ENCODE assay signal across 8 cellular contexts in the genomic region with DNA sequence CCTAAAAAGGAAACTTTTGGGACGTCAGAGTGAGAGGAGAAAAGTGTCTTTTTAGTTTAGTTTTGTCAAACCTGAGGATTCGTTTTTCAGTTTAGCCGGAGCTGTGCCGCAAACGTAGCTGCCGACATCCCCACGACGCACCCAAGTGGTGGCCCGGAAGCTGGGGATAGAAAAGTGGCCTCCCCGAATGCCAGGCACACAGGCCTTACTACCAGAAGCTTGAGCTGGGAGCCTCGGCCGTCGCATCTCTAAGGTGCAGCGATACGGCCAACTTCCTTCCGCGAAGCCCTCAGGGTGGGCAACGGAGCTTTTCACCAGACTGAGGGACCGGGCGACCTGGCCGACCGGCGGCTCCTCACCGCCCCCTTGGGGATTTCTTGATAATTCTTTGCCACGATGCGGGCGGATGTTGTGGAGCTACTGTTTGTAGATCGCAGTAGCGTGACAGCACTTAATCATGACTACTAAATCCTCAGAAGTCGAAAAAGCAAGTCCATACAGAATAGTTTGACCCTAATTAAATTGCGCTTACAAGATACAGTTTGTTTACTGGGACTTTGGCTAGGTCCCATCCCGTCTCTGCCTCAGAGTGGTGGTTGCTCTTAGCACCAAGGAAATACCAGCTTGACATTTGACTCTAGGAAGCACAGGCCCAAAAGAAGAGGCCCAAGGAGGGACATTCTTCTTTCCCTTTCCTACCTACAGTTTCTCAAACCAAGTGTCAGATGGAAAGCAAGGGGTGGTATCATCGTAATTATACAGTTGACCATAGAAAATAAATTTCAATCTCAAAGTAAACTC. TPM values are rescaled to one million over a fixed set of nuclear protein-coding genes. Genes with fewer than 3 reads are reported as not detected.
DNase-seq lines count a peak whose midpoint lies in the region; ATAC-seq and TF ChIP-seq lines count a peak whose summit lies in the region.

No MANE protein-coding gene starts in this region.

- H3K27ac Mint-ChIP-seq in nephron progenitor cell, result peak overlapping the region; percentile 100

- peak; percentile 72 for ATAC-seq in RWPE2 (ENCODE audit: low read depth)
- ATAC-seq in stimulated activated naive CD8-positive, alpha-beta T cell treated with anti-CD3 and anti-CD28 coated beads, Interleukin-15, Interleukin-2, amounts not matched to agents 100 U/mL and 50 U/mL, for 24 hours, result peak; percentile 65

- in situ Hi-C loops in G401 (cut with HindIII; ENCODE audit: low sequenced_read_pairs), result no loop called here

- H3K4me3 Mint-ChIP-seq in nephron progenitor cell, result peak overlapping the region; percentile 96

- H3K4me1 Mint-ChIP-seq in nephron progenitor cell, result peaks cover 28% of the 10 kb centered on the region

- peak overlapping the region; percentile 61 for H3K27ac ChIP-seq in RWPE2 (ENCODE audit: poor library complexity, severe bottlenecking)

- peaks cover 10% of the 10 kb centered on the region for H3K4me1 ChIP-seq in RWPE2 (ENCODE audit: insufficient read depth, poor library complexity, severe bottlenecking)

- H3K9me3 ChIP-seq in RWPE2 (ENCODE audit: severe bottlenecking), result no peaks in the 10 kb centered on the region

- H3K36me3 ChIP-seq in RWPE2 (ENCODE audit: low read depth), result peaks cover 31% of the 10 kb centered on the region

- DNase-seq in G401 (ENCODE audit: low spot score) (peak; percentile 84), HCEC 1CT (peak; percentile 79), M059J (ENCODE audit: low read depth) (peak; percentile 89), RWPE2 (ENCODE audit: low spot score) (peak; percentile 83), fibroblast of villous mesenchyme (ENCODE audit: low read depth) (peak; percentile 87), nephron progenitor cell (peak; percentile 83)
- peak; percentile 94 for DNase-seq in activated effector memory CD4-positive, alpha-beta T cell treated with anti-CD3 and anti-CD28 coated beads, Interleukin-2, amount 50 U/mL, for 16 hours
- DNase-seq in stimulated activated naive CD8-positive, alpha-beta T cell treated with anti-CD3 and anti-CD28 coated beads, Interleukin-15, Interleukin-2, amounts not matched to agents 100 U/mL and 50 U/mL, for 24 hours, result peak; percentile 86

- H3K9me3 Mint-ChIP-seq in nephron progenitor cell, result no peaks in the 10 kb centered on the region

- H3K4me3 ChIP-seq in RWPE2 (ENCODE audit: severe bottlenecking), result peak overlapping the region; percentile 90
- peak overlapping the region; percentile 85 for H3K4me3 ChIP-seq in fibroblast of villous mesenchyme (ENCODE audit: low read depth, low read length)

- H3K27me3 ChIP-seq in RWPE2 (ENCODE audit: insufficient read depth, poor library complexity, severe bottlenecking), result no peaks in the 10 kb centered on the region

- peaks cover 3% of the 10 kb centered on the region for H3K27me3 Mint-ChIP-seq in nephron progenitor cell (ENCODE audit: low read depth, poor library complexity)

- TF ChIP-seq CTCF in RWPE2 (IDR thresholded peaks at IDR 0.05; ENCODE audit: poor library complexity, severe bottlenecking) (peak; percentile 98), fibroblast of villous mesenchyme (IDR thresholded peaks at IDR 0.05; ENCODE audit: insufficient read depth, low read depth, low read length) (peak; percentile 64), nephron progenitor cell (IDR thresholded peaks at IDR 0.05) (peak; percentile 62)

- peaks cover 15% of the 10 kb centered on the region for H3K36me3 Mint-ChIP-seq in nephron progenitor cell (ENCODE audit: low read depth)

RNA-seq across cellular contexts. Expression of a gene that starts 0.6 kb away (rescaled TPM):
- total RNA-seq in G401 (2014; rRNA removed; shearing (Covaris generic)), result 8.3 and 10.5 TPM in 2 replicates
- 13.8 and 24.1 TPM in 2 replicates for total RNA-seq in M059J (2014; rRNA removed; shearing (Covaris generic))
- total RNA-seq in fibroblast of villous mesenchyme, result 13.2 and 21.2 TPM in 2 replicates

RNA-seq across cellular contexts. Expression of a gene that starts 30.7 kb away (rescaled TPM):
- total RNA-seq in G401 (2014; rRNA removed; shearing (Covaris generic)), result 6.8 and 14.1 TPM in 2 replicates
- 12.6 and 15.5 TPM in 2 replicates for total RNA-seq in M059J (2014; rRNA removed; shearing (Covaris generic))
- total RNA-seq in fibroblast of villous mesenchyme, result 3.9 and 7.8 TPM in 2 replicates

Comparison
In these comparisons a context has a peak if more than half of its experiments do, and no peak if none do; other contexts are left out.
1. Peak in every context shown above with its lines: DNase-seq, ATAC-seq, H3K4me3 ChIP-seq and H3K27ac ChIP-seq.